Comparison of ENCODE assay signal across 1 cellular context in the genomic region with DNA sequence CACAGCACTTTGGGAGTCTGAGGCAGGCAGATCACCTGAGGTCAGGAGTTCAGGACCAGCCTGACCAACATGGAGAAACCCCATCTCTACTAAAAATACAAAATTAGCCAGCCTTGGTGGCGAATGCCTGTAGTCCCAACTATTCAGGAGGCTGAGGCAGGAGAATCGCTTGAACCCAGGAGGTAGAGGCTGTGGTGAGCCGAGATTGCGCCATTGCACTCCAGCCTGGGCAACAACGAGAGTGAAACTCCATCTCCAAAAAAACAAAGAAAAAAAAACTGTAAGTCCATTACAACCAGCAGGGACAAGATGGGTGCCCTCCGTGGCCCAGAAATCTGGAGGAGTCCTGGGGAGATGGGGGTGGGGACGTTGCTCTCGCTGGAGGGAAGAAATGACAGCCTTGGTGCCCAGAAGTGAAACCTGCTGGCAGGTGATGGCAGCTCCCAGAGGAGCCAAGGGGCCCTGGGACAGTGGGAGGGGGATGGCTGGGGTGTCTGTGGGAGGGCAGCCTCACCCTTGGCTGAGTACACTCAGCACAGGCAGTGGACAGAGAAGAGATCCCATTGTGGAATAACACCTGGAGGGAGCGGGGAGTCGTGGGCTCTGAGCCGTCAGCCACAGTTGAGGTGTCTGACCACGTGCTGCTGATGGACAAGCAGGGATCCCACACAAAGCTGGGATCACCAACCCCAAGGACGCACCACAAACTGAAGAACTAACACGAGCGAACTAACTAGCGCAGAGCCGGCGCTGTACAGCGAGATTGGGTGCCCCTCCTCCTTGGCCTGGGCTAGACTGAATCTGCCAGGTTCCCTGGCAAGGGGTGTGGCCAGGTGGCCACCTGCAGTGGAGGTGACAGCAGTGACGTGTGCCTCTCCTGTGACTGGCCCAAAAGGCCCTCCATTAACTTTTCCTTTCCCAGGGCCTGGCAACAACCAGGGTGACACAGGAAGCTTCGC.
A peak's percentile ranks its signal among the peaks of the same experiment; 100 is the strongest.
TF ChIP-seq lines count a peak whose summit lies in the region.

No MANE protein-coding gene starts in this region.

TF ChIP-seq in H1, 55 proteins besides CTCF, POLR2A, EP300 and RAD21 (continued from another document):
- TF ChIP-seq, protein P1, sequence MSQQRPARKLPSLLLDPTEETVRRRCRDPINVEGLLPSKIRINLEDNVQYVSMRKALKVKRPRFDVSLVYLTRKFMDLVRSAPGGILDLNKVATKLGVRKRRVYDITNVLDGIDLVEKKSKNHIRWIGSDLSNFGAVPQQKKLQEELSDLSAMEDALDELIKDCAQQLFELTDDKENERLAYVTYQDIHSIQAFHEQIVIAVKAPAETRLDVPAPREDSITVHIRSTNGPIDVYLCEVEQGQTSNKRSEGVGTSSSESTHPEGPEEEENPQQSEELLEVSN (IDR thresholded peaks at IDR 0.05): 0 out of 2 replicates have a peak, but pooled peaks have one; percentile 20
- no peak for TF ChIP-seq BCL11A (IDR thresholded peaks at IDR 0.05; ENCODE audit: low read depth in 2 of 2, low read length in 2 of 2)
